ENCODE assay signal across 11 cellular contexts in the genomic region with DNA sequence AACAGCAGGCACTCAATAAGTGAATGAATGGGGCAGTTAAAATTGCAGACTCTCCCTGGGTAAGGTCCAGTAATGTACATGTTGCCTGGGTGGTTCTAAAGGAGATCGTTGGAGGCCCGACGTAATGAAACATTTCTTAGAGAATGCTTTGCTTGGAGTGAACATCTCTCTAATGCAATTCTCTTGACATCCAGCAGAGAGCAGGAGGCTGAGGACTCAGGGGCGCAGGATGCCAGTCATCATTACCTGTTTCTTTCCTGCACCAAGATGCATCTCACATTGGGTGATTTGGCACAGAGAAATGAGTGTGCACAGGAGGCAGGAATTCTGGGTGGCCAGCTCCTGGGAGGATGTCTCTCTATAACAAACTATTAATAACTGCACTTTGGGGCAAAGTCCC.
A peak's percentile ranks its signal among the peaks of the same experiment; 100 is the strongest.
DNase-seq lines count a peak whose midpoint lies in the region; ATAC-seq and TF ChIP-seq lines count a peak whose summit lies in the region.
"Had no signal": no experiment of that assay in that cellular context is flagged by ENCODE, and none has a peak within 500 bp of the region (broad histone marks: within the 10 kb centered on the region; RNA-seq: fewer than 3 reads in every experiment).

No MANE protein-coding gene starts in this region.

- CTCF ChIA-PET in PC-9 (lab: Charles Lee) = no interaction called here

- DNase-seq in EH (ENCODE audit: low read depth) (peak; percentile 1), GM23338 (ENCODE audit: low spot score) (peak; percentile 68), PC-9 (no peak), left kidney (ENCODE audit: low read depth, low spot score) (peak; percentile 7), SHP77 treated with DMSO at 0.1 percent for 48 hours (lab: John Stamatoyannopoulos, UW) (no peak), foreskin fibroblast (no peak), MG63 (no peak)
- DNase-seq: colonic mucosa, NCI-H2107, right lobe of liver had no signal

- H3K4me1 Mint-ChIP-seq in GM23338 = no peaks in the 10 kb centered on the region

- POLR2A ChIA-PET in PC-9 (lab: Charles Lee; ENCODE audit: unreplicated experiment) = no interaction called here

- H3K27me3 Mint-ChIP-seq in GM23338 (ENCODE audit: insufficient read depth, low read depth, poor library complexity) = no peaks in the 10 kb centered on the region

- intact Hi-C loops in PC-9 (cut with micrococcal nuclease; ENCODE audit: unreplicated experiment) = loop anchor here (1.0 kb wide), 1 partner anchor 95 kb away; no protein-coding TSS in a partner anchor

- H2AFZ ChIP-seq in GM23338 = 0 out of 2 replicates have a peak overlapping the region, but pooled peaks have one; percentile 56
- no peak overlapping the region for H2AFZ ChIP-seq in PC-9

- TF ChIP-seq CTCF in GM23338 (conservative IDR thresholded peaks at IDR 0.05; ENCODE audit: low read depth in 2 of 2) (peak; percentile 62 to 67), PC-9 (conservative IDR thresholded peaks at IDR 0.05) (peak; percentile 47), foreskin fibroblast (IDR thresholded peaks at IDR 0.05; ENCODE audit: low read depth, low read length) (no peak)

- no peak overlapping the region for H3K4me3 Mint-ChIP-seq in GM23338

- no peak overlapping the region for H3K27ac Mint-ChIP-seq in GM23338

- H4K20me1 ChIP-seq in GM23338 (replicated peaks; ENCODE audit: insufficient read depth) = no peaks in the 10 kb centered on the region
- H4K20me1 ChIP-seq in PC-9 (ENCODE audit: insufficient read depth) = no peaks in the 10 kb centered on the region

- H3K27me3 ChIP-seq in GM23338 (ENCODE audit: insufficient read depth) (no peaks in the 10 kb centered on the region), PC-9 (ENCODE audit: insufficient read depth, low read depth) (peaks cover 67% of the 10 kb centered on the region), MG63 (no peaks in the 10 kb centered on the region)
- H3K27me3 ChIP-seq: colonic mucosa, right lobe of liver had no signal

- H3K36me3 ChIP-seq in GM23338 (ENCODE audit: insufficient read depth) (no peaks in the 10 kb centered on the region), PC-9 (ENCODE audit: low read depth) (no peaks in the 10 kb centered on the region), MG63 (no peaks in the 10 kb centered on the region)
- H3K36me3 ChIP-seq: colonic mucosa, right lobe of liver had no signal

- H3K9me3 ChIP-seq in PC-9 (ENCODE audit: insufficient read depth, low read depth) = no peaks in the 10 kb centered on the region
- H3K9me3 ChIP-seq in MG63 = no peaks in the 10 kb centered on the region
- H3K9me3 ChIP-seq: Caco-2, colonic mucosa, right lobe of liver had no signal

- H3K36me3 Mint-ChIP-seq in GM23338 (ENCODE audit: low read depth) = no peaks in the 10 kb centered on the region

- H3K79me2 ChIP-seq in GM23338 (replicated peaks; ENCODE audit: insufficient read depth) (no peaks in the 10 kb centered on the region), PC-9 (ENCODE audit: low read depth) (no peaks in the 10 kb centered on the region)

- H3F3A ChIP-seq in GM23338 (replicated peaks; ENCODE audit: low read depth) = no peaks in the 10 kb centered on the region
- H3F3A ChIP-seq in PC-9 (ENCODE audit: insufficient read depth, low read depth) = no peaks in the 10 kb centered on the region

- no peak overlapping the region for H3K27ac ChIP-seq in GM23338 (ENCODE audit: low read depth)
- H3K27ac ChIP-seq in PC-9 = no peak overlapping the region
- H3K27ac ChIP-seq: colonic mucosa, right lobe of liver had no signal

- H3K4me1 ChIP-seq in GM23338 (ENCODE audit: insufficient read depth) (no peaks in the 10 kb centered on the region), PC-9 (replicated peaks; ENCODE audit: insufficient read depth) (no peaks in the 10 kb centered on the region)
- H3K4me1 ChIP-seq: Caco-2, colonic mucosa, right lobe of liver had no signal

- H3K9me2 ChIP-seq in GM23338 (ENCODE audit: insufficient read depth) (peaks cover 6% of the 10 kb centered on the region; the same call in 1 of the 2 replicates), PC-9 (ENCODE audit: insufficient read depth) (no peaks in the 10 kb centered on the region)

- H3K4me2 ChIP-seq in GM23338 (no peak overlapping the region), PC-9 (no peak overlapping the region)

- H3K4me3 ChIP-seq in GM23338 (no peak overlapping the region), PC-9 (no peak overlapping the region), foreskin fibroblast (ENCODE audit: low read depth in 1 of 2, low read length in 2 of 2) (no peak overlapping the region), MG63 (no peak overlapping the region)
- H3K4me3 ChIP-seq: colonic mucosa, right lobe of liver had no signal

- BruUV-seq in PC-9 (replicated peaks; lab: Mats Ljungman, UMichigan) = no TSS peak

- H3K9me3 Mint-ChIP-seq in GM23338 = peaks cover 3% of the 10 kb centered on the region; the same call in 2 of the 3 replicates

- ATAC-seq in GM23338 = peak; percentile 76

TF ChIP-seq in GM23338, 12 proteins besides CTCF, POLR2A, EP300 and RAD21 (continues in another document):
- TF ChIP-seq EZH2 (IDR thresholded peaks at IDR 0.05; ENCODE audit: low read depth, unreplicated experiment) = no peak
- no peak for TF ChIP-seq NANOG (IDR thresholded peaks at IDR 0.05; ENCODE audit: borderline replicate concordance)
- TF ChIP-seq STAT1 (IDR thresholded peaks at IDR 0.05; ENCODE audit: unreplicated experiment) = no peak
- TF ChIP-seq, protein P1, sequence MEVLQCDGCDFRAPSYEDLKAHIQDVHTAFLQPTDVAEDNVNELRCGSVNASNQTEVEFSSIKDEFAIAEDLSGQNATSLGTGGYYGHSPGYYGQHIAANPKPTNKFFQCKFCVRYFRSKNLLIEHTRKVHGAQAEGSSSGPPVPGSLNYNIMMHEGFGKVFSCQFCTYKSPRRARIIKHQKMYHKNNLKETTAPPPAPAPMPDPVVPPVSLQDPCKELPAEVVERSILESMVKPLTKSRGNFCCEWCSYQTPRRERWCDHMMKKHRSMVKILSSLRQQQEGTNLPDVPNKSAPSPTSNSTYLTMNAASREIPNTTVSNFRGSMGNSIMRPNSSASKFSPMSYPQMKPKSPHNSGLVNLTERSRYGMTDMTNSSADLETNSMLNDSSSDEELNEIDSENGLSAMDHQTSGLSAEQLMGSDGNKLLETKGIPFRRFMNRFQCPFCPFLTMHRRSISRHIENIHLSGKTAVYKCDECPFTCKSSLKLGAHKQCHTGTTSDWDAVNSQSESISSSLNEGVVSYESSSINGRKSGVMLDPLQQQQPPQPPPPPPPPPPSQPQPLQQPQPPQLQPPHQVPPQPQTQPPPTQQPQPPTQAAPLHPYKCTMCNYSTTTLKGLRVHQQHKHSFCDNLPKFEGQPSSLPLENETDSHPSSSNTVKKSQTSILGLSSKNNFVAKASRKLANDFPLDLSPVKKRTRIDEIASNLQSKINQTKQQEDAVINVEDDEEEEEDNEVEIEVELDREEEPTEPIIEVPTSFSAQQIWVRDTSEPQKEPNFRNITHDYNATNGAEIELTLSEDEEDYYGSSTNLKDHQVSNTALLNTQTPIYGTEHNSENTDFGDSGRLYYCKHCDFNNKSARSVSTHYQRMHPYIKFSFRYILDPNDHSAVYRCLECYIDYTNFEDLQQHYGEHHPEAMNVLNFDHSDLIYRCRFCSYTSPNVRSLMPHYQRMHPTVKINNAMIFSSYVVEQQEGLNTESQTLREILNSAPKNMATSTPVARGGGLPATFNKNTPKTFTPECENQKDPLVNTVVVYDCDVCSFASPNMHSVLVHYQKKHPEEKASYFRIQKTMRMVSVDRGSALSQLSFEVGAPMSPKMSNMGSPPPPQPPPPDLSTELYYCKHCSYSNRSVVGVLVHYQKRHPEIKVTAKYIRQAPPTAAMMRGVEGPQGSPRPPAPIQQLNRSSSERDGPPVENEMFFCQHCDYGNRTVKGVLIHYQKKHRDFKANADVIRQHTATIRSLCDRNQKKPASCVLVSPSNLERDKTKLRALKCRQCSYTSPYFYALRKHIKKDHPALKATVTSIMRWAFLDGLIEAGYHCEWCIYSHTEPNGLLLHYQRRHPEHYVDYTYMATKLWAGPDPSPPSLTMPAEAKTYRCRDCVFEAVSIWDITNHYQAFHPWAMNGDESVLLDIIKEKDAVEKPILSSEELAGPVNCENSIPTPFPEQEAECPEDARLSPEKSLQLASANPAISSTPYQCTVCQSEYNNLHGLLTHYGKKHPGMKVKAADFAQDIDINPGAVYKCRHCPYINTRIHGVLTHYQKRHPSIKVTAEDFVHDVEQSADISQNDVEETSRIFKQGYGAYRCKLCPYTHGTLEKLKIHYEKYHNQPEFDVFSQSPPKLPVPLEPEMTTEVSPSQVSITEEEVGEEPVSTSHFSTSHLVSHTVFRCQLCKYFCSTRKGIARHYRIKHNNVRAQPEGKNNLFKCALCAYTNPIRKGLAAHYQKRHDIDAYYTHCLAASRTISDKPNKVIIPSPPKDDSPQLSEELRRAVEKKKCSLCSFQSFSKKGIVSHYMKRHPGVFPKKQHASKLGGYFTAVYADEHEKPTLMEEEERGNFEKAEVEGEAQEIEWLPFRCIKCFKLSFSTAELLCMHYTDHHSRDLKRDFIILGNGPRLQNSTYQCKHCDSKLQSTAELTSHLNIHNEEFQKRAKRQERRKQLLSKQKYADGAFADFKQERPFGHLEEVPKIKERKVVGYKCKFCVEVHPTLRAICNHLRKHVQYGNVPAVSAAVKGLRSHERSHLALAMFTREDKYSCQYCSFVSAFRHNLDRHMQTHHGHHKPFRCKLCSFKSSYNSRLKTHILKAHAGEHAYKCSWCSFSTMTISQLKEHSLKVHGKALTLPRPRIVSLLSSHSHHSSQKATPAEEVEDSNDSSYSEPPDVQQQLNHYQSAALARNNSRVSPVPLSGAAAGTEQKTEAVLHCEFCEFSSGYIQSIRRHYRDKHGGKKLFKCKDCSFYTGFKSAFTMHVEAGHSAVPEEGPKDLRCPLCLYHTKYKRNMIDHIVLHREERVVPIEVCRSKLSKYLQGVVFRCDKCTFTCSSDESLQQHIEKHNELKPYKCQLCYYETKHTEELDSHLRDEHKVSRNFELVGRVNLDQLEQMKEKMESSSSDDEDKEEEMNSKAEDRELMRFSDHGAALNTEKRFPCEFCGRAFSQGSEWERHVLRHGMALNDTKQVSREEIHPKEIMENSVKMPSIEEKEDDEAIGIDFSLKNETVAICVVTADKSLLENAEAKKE (CRISPR knock-in tag; IDR thresholded peaks at IDR 0.05) = no peak
- no peak for TF ChIP-seq EZH2phosphoT487 (IDR thresholded peaks at IDR 0.05; ENCODE audit: unreplicated experiment)
- no peak for TF ChIP-seq POLR2AphosphoS5 (IDR thresholded peaks at IDR 0.05; ENCODE audit: low read depth)
- TF ChIP-seq ZNF114 (CRISPR knock-in tag; IDR thresholded peaks at IDR 0.05) = no peak

Comparison
In these comparisons a context has a peak if more than half of its experiments do, and no peak if none do; other contexts are left out.
1. DNase-seq: peak in EH (single experiment), GM23338 (single experiment) and left kidney (single experiment); none in PC-9 (0 of 2), SHP77 treated with DMSO at 0.1 percent for 48 hours (single experiment), foreskin fibroblast (0 of 2) and MG63 (single experiment).